12 cellular contexts compared by ENCODE assay signal in the genomic region with DNA sequence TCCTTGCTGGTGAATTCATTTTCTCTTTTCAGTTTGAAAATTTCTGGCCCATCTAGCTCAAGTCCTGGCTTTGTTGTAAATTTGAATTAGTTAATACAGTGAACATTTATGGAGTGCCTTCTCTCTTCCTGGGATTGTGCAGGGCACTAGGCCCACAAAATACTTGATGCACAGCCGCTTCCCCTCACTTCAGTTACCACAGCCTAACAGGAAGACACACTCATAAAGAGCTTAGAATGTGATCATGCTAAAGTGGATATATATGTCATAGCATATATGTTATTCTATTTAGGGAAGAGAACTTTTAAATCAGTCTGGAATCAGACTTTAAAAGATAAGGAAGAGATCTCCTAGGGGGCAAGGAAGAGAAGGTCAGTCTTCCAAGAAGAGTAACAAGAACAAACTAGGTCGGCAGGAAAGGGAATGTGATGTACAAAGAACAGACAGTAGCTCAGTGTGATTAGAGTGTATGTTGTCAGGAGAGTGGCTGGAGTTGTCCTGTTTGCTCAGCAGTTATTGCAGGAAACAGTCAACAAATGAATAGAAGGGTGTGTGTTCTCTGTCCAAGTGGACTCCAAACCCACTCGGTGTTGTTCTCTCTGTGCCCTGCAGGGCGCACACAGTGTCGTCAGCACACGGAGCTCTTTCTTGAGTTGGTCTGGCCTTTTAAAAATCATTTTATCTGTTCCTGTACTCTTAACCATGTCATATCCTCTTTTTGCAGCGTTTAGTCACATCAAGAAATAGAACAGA.
DNase-seq lines count a peak whose midpoint lies in the region; ATAC-seq and TF ChIP-seq lines count a peak whose summit lies in the region.
"Had no signal": no experiment of that assay in that cellular context is flagged by ENCODE, and none has a peak within 500 bp of the region (broad histone marks: within the 10 kb centered on the region; RNA-seq: fewer than 3 reads in every experiment).

No MANE protein-coding gene starts in this region.

- intact Hi-C loops in Right ventricle myocardium inferior (cut with DNase I) = no loop called here
- intact Hi-C loops in cardiac septum (cut with DNase I) = no loop called here
- intact Hi-C loops in right cardiac atrium (cut with DNase I) = no loop called here
- intact Hi-C loops in upper lobe of right lung (cut with DNase I) = no loop called here
- intact Hi-C loops in psoas muscle (cut with DNase I) = no loop called here

- H3K27me3 ChIP-seq in WERI-Rb-1 (ENCODE audit: insufficient read depth, low read depth, severe bottlenecking) (no peaks in the 10 kb centered on the region), right cardiac atrium (ENCODE audit: control insufficient read depth, insufficient read depth) (no peaks in the 10 kb centered on the region), upper lobe of right lung (no peaks in the 10 kb centered on the region), psoas muscle (ENCODE audit: insufficient read depth in 3 of 3, low read length in 2 of 3) (no peaks in the 10 kb centered on the region)
- H3K27me3 ChIP-seq in effector memory CD4-positive, alpha-beta T cell (replicated peaks; ENCODE audit: control insufficient read depth, insufficient read depth, low read length, poor library complexity, severe bottlenecking) = no peaks in the 10 kb centered on the region

- 47% methylated on average over 7 of the region's 7 CpGs for WGBS in right cardiac atrium
- WGBS in psoas muscle, 3 donors = 74 to 79% (median 77%) methylated on average over 7 of the region's 7 CpGs

- no peaks in the 10 kb centered on the region for H3K9me3 ChIP-seq in WERI-Rb-1 (ENCODE audit: severe bottlenecking)
- H3K9me3 ChIP-seq in right cardiac atrium (ENCODE audit: control insufficient read depth, low read length) = no peaks in the 10 kb centered on the region
- H3K9me3 ChIP-seq in upper lobe of right lung = no peaks in the 10 kb centered on the region
- no peaks in the 10 kb centered on the region for H3K9me3 ChIP-seq in psoas muscle
- no peaks in the 10 kb centered on the region for H3K9me3 ChIP-seq in effector memory CD4-positive, alpha-beta T cell (ENCODE audit: control insufficient read depth, low read length)
- H3K9me3 ChIP-seq: HAP-1 had no signal

- no peak for DNase-seq in Right ventricle myocardium inferior (ENCODE audit: missing footprints)
- no peak for DNase-seq in cardiac septum (ENCODE audit: low spot score)
- DNase-seq in WERI-Rb-1 = no peak
- peak in 2 of 3 donors; percentile 57 to 71 for DNase-seq in right cardiac atrium
- DNase-seq in upper lobe of right lung = no peak
- DNase-seq in psoas muscle = no peak
- DNase-seq in effector memory CD4-positive, alpha-beta T cell = no peak
- DNase-seq: activated T-cell treated with anti-CD3 and anti-CD28 coated beads, Interleukin-2, amount 50 U/mL, for 48 hours; NCI-H2227 treated with DMSO at 0.1 percent for 48 hours; stimulated activated naive CD8-positive, alpha-beta T cell treated with anti-CD3 and anti-CD28 coated beads, Interleukin-15, amount 100 ng/mL, for 72 hours had no signal

- peaks cover 12% of the 10 kb centered on the region for H3K4me1 ChIP-seq in right cardiac atrium (ENCODE audit: control insufficient read depth, insufficient read depth, low read length)
- H3K4me1 ChIP-seq in upper lobe of right lung = peaks cover 5% of the 10 kb centered on the region
- H3K4me1 ChIP-seq in psoas muscle = no peaks in the 10 kb centered on the region
- no peaks in the 10 kb centered on the region for H3K4me1 ChIP-seq in effector memory CD4-positive, alpha-beta T cell (ENCODE audit: control insufficient read depth, insufficient read depth, low read length, poor library complexity, severe bottlenecking)
- H3K4me1 ChIP-seq: HAP-1 had no signal

- H3K4me3 ChIP-seq in WERI-Rb-1 (ENCODE audit: low read depth, low read length) (no peak overlapping the region), right cardiac atrium (ENCODE audit: low read length) (no peak overlapping the region), upper lobe of right lung (no peak overlapping the region), psoas muscle (no peak overlapping the region)
- H3K4me3 ChIP-seq in effector memory CD4-positive, alpha-beta T cell (ENCODE audit: insufficient read depth, low read depth, low read length, poor library complexity, severe bottlenecking) = no peak overlapping the region
- H3K4me3 ChIP-seq: HAP-1 had no signal

- peak; percentile 25; the same call in 1 of the 2 replicates for TF ChIP-seq CTCF in WERI-Rb-1 (IDR thresholded peaks at IDR 0.05; ENCODE audit: low read depth, low read length)
- peak; percentile 31 for TF ChIP-seq CTCF in upper lobe of right lung (IDR thresholded peaks at IDR 0.05)
- no peak for TF ChIP-seq CTCF in psoas muscle (IDR thresholded peaks at IDR 0.05)

- no peak overlapping the region for H3K27ac ChIP-seq in WERI-Rb-1
- no peak overlapping the region for H3K27ac ChIP-seq in right cardiac atrium (ENCODE audit: low read length)
- H3K27ac ChIP-seq in upper lobe of right lung = no peak overlapping the region
- H3K27ac ChIP-seq in psoas muscle = no peak overlapping the region
- H3K27ac ChIP-seq in effector memory CD4-positive, alpha-beta T cell (ENCODE audit: insufficient read depth, low read length, poor library complexity, severe bottlenecking) = no peak overlapping the region

- peak; percentile 35 for ATAC-seq in Right ventricle myocardium inferior
- peak; percentile 65 to 76 for ATAC-seq in right cardiac atrium
- peak; percentile 55 for ATAC-seq in upper lobe of right lung
- ATAC-seq in psoas muscle = no peak
- no peak for ATAC-seq in GM21528 (IDR thresholded peaks at IDR 0.05; ENCODE audit: low FRiP score, unreplicated experiment)
- ATAC-seq: stimulated activated naive CD8-positive, alpha-beta T cell treated with anti-CD3 and anti-CD28 coated beads, Interleukin-15, amount 100 ng/mL, for 72 hours had no signal

- H3K36me3 ChIP-seq in WERI-Rb-1 = peaks cover 33% of the 10 kb centered on the region
- H3K36me3 ChIP-seq in upper lobe of right lung = no peaks in the 10 kb centered on the region
- peaks cover 0 to 10% of the 10 kb centered on the region in 2 donors for H3K36me3 ChIP-seq in psoas muscle (ENCODE audit: insufficient read depth in 1 of 2, low read depth in 1 of 2)
- H3K36me3 ChIP-seq in effector memory CD4-positive, alpha-beta T cell (ENCODE audit: control insufficient read depth, insufficient read depth, low read length) = peaks cover 3% of the 10 kb centered on the region

Comparison
In these comparisons a context has a peak if more than half of its experiments do, and no peak if none do; other contexts are left out.
1. DNase-seq: peak in right cardiac atrium (2 of 3); none in Right ventricle myocardium inferior (single experiment), cardiac septum (single experiment), WERI-Rb-1 (single experiment), upper lobe of right lung (single experiment), psoas muscle (0 of 2) and effector memory CD4-positive, alpha-beta T cell (0 of 3).
2. ATAC-seq: peak in Right ventricle myocardium inferior (single experiment), right cardiac atrium (2 of 2) and upper lobe of right lung (single experiment); none in psoas muscle (0 of 4) and GM21528 (single experiment).